21 cellular contexts compared by ENCODE assay signal in the genomic region with DNA sequence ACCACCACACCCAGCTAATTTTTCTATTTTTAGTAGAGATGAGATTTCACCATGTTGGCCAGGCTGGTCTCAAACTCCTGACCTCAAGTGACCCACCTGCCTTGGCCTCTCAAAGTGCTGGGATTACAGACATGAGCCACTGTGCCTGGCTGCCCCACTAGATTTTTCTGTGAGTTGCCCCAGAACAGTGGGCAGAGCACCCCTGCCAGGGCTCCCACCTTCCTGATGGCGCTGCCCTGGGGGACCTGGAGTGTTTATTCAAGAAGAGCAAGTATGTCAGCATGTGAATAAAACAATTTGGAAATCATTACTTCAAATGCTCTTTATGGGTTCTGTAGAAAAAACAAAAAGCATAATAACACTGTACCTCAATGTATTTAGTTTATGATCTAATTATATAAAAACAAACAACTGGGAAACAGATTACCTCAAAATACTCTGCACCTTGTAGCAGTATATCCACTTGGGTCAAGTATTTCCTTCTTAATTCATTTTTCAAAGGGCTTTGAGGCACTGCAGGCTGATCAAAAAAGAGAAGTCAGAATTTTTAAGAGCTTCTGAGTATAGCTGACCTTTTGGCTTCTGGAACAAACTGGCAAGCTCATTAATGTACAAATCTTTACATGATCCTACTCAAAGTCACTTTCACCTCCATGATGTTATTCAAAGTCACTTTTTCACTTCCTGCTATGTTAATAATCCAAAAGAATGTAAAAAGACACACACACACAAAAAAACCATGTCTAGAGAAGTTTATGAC. TPM values are rescaled to one million over a fixed set of nuclear protein-coding genes. Genes with fewer than 3 reads are reported as not detected.
DNase-seq lines count a peak whose midpoint lies in the region; ATAC-seq, FAIRE-seq and TF ChIP-seq lines count a peak whose summit lies in the region.
"Had no signal": no experiment of that assay in that cellular context is flagged by ENCODE, and none has a peak within 500 bp of the region (broad histone marks: within the 10 kb centered on the region; RNA-seq: fewer than 3 reads in every experiment).

No MANE protein-coding gene starts in this region.

- no peak overlapping the region for H3K4me3 Mint-ChIP-seq in activated CD4-positive, alpha-beta T cell treated with anti-CD3 and anti-CD28 coated beads, Interleukin-2, amount 10 ng/mL, durations not matched to agents 24 days and 14 days
- no peak overlapping the region for H3K4me3 Mint-ChIP-seq in activated CD4-positive, alpha-beta T cell treated with anti-CD3 and anti-CD28 coated beads for 36 hours
- no peak overlapping the region for H3K4me3 Mint-ChIP-seq in CD14-positive monocyte
- H3K4me3 Mint-ChIP-seq: CD4-positive, alpha-beta memory T cell; GM23338 had no signal

- H4K20me1 ChIP-seq in GM12878 (ENCODE audit: control insufficient read depth, insufficient read depth): no peaks in the 10 kb centered on the region

- H3K79me2 ChIP-seq in GM12878 (ENCODE audit: control insufficient read depth, insufficient read depth, low read length): peaks cover 6% of the 10 kb centered on the region

- H3K27me3 ChIP-seq in GM12878 (replicated peaks in 1 of 2; ENCODE audit: control insufficient read depth in 2 of 2, insufficient read depth in 2 of 2, low read length in 1 of 2): no peaks in the 10 kb centered on the region
- H3K27me3 ChIP-seq in spleen (replicated peaks in 1 of 7): no peaks in the 10 kb centered on the region
- H3K27me3 ChIP-seq: BE2C had no signal

- no peak for TF ChIP-seq RAD21 in GM12878 (IDR thresholded peaks at IDR 0.05; ENCODE audit: insufficient read depth, low read depth, low read length)

- no peak overlapping the region for H3K27ac ChIP-seq in GM12878 (ENCODE audit: control insufficient read depth, insufficient read depth)
- H3K27ac ChIP-seq in spleen: no peak overlapping the region

- FAIRE-seq in GM12878 (lab: Jason Lieb, UNC): no peak
- FAIRE-seq: HTR-8/SVneo, RCC 7860 had no signal

- H3K4me2 ChIP-seq in GM12878 (ENCODE audit: control insufficient read depth, insufficient read depth): no peak overlapping the region
- H3K4me2 ChIP-seq: GM23338 had no signal

- TF ChIP-seq CTCF in CD14-positive monocyte (IDR thresholded peaks at IDR 0.05) (no peak), GM12878 (IDR thresholded peaks at IDR 0.05 in 2 of 3, conservative IDR thresholded peaks at IDR 0.05 in 1 of 3; ENCODE audit: control insufficient read depth in 2 of 3, extremely low read depth in 1 of 3, insufficient read depth in 1 of 3, low read depth in 3 of 3, low read length in 3 of 3) (no peak), spleen (IDR thresholded peaks at IDR 0.05 in 8 of 11, conservative IDR thresholded peaks at IDR 0.05 in 3 of 11) (no peak)

- TF ChIP-seq EP300 in GM12878 (IDR thresholded peaks at IDR 0.05; ENCODE audit: borderline replicate concordance in 1 of 2, control insufficient read depth in 1 of 2, low read depth in 2 of 2, low read length in 2 of 2): no peak

- intact Hi-C loops in activated CD4-positive, alpha-beta T cell treated with anti-CD3 and anti-CD28 coated beads, Interleukin-2, amount 10 ng/mL, durations not matched to agents 24 days and 14 days (cut with micrococcal nuclease): no loop called here
- intact Hi-C loops in activated CD4-positive, alpha-beta T cell treated with anti-CD3 and anti-CD28 coated beads for 36 hours (cut with DNase I, micrococcal nuclease): no loop called here
- intact Hi-C loops in CD14-positive monocyte (cut with micrococcal nuclease): loop anchor here in 1 of 2 donors (10.0 kb wide), 1 partner anchor 659 kb away; no protein-coding TSS in a partner anchor
- intact Hi-C loops in GM12878 (cut with micrococcal nuclease; ENCODE audit: unreplicated experiment): no loop called here
- intact Hi-C loops in spleen (cut with DNase I; ENCODE audit: low total_unique reads): no loop called here

- CTCF ChIA-PET in activated CD4-positive, alpha-beta T cell treated with anti-CD3 and anti-CD28 coated beads for 36 hours (lab: Charles Lee): interaction anchor here (0.6 kb wide), 1 partner anchor 667 kb away, joined by 3 read pairs; no protein-coding TSS in a partner anchor
- CTCF ChIA-PET in GM12878 (lab: Yijun Ruan, JAX): interaction anchor here (0.7 to 3.7 kb wide), 2 partner anchors 12 to 14 kb away, joined by 3 to 11 read pairs; no protein-coding TSS in a partner anchor

- RAD21 ChIA-PET in GM12878 (lab: Charles Lee; ENCODE audit: unreplicated experiment): no interaction called here

- H3K27me3 Mint-ChIP-seq in activated CD4-positive, alpha-beta T cell treated with anti-CD3 and anti-CD28 coated beads, Interleukin-2, amount 10 ng/mL, durations not matched to agents 24 days and 14 days: no peaks in the 10 kb centered on the region
- H3K27me3 Mint-ChIP-seq in activated CD4-positive, alpha-beta T cell treated with anti-CD3 and anti-CD28 coated beads for 36 hours: no peaks in the 10 kb centered on the region
- H3K27me3 Mint-ChIP-seq in CD14-positive monocyte (ENCODE audit: low read depth in 3 of 3): peaks cover 0 to 1% (median 0%) of the 10 kb centered on the region in 3 donors
- H3K27me3 Mint-ChIP-seq: CD4-positive, alpha-beta memory T cell had no signal

- 94% methylated on average over 1 of the region's 1 CpG for WGBS in GM12878 (ENCODE audit: insufficient coverage, insufficient replicate concordance, low lambda C conversion rate, missing lambda C conversion rate)
- 93 to 100% (median 100%) methylated on average over 1 of the region's 1 CpG for WGBS in spleen, 5 donors

- peaks cover 76% of the 10 kb centered on the region for H3K36me3 Mint-ChIP-seq in activated CD4-positive, alpha-beta T cell treated with anti-CD3 and anti-CD28 coated beads, Interleukin-2, amount 10 ng/mL, durations not matched to agents 24 days and 14 days (ENCODE audit: low read depth)
- H3K36me3 Mint-ChIP-seq in activated CD4-positive, alpha-beta T cell treated with anti-CD3 and anti-CD28 coated beads for 36 hours (ENCODE audit: low read depth): peaks cover 96% of the 10 kb centered on the region
- peaks cover 67 to 99% of the 10 kb centered on the region in 2 donors for H3K36me3 Mint-ChIP-seq in CD14-positive monocyte
- H3K36me3 Mint-ChIP-seq: CD4-positive, alpha-beta memory T cell had no signal

- no peaks in the 10 kb centered on the region for H3K9me3 Mint-ChIP-seq in activated CD4-positive, alpha-beta T cell treated with anti-CD3 and anti-CD28 coated beads, Interleukin-2, amount 10 ng/mL, durations not matched to agents 24 days and 14 days
- H3K9me3 Mint-ChIP-seq in activated CD4-positive, alpha-beta T cell treated with anti-CD3 and anti-CD28 coated beads for 36 hours (ENCODE audit: low read depth): no peaks in the 10 kb centered on the region
- H3K9me3 Mint-ChIP-seq in CD14-positive monocyte: no peaks in the 10 kb centered on the region
- H3K9me3 Mint-ChIP-seq: CD4-positive, alpha-beta memory T cell; GM23338 had no signal

- SMC1A ChIA-PET in GM12878 (lab: Charles Lee; ENCODE audit: uncharacterized antibody, unreplicated experiment): interaction anchor here (0.6 to 1.2 kb wide), 2 partner anchors 12 to 1497 kb away, joined by 3 to 4 read pairs; no protein-coding TSS in a partner anchor

- H3K36me3 ChIP-seq in GM12878 (ENCODE audit: control insufficient read depth in 2 of 2, insufficient read depth in 2 of 2, low read length in 1 of 2) (peaks cover 50 to 55% of the 10 kb centered on the region in 2 experiments), spleen (peaks cover 0 to 98% (median 0%) of the 10 kb centered on the region in 6 donors)

- H3K9ac ChIP-seq in GM12878 (ENCODE audit: control insufficient read depth, insufficient read depth, low read length): no peak overlapping the region

- no peak for ATAC-seq in activated CD4-positive, alpha-beta T cell treated with anti-CD3 and anti-CD28 coated beads for 36 hours
- ATAC-seq in GM12878 (peak; percentile 40; the same call in 2 of the 3 replicates), HG02840 (IDR thresholded peaks at IDR 0.05; ENCODE audit: low FRiP score, unreplicated experiment) (no peak)
- ATAC-seq: GM23338 had no signal

- POLR2A ChIA-PET in activated CD4-positive, alpha-beta T cell treated with anti-CD3 and anti-CD28 coated beads for 36 hours (lab: Charles Lee): interaction anchor here (0.6 kb wide), 2 partner anchors 579 to 1134 kb away, joined by 3 read pairs; no protein-coding TSS in a partner anchor
- POLR2A ChIA-PET in GM12878 (lab: Charles Lee): interaction anchor here (0.5 kb wide), 1 partner anchor 75 kb away, joined by 4 read pairs; no protein-coding TSS in a partner anchor

- peaks cover 51% of the 10 kb centered on the region for H3K4me1 Mint-ChIP-seq in activated CD4-positive, alpha-beta T cell treated with anti-CD3 and anti-CD28 coated beads, Interleukin-2, amount 10 ng/mL, durations not matched to agents 24 days and 14 days
- H3K4me1 Mint-ChIP-seq in activated CD4-positive, alpha-beta T cell treated with anti-CD3 and anti-CD28 coated beads for 36 hours: no peaks in the 10 kb centered on the region
- H3K4me1 Mint-ChIP-seq in CD14-positive monocyte: peaks cover 6% of the 10 kb centered on the region

- no peak for DNase-seq in activated CD4-positive, alpha-beta T cell treated with anti-CD3 and anti-CD28 coated beads, Interleukin-2, amount 10 ng/mL, durations not matched to agents 24 days and 14 days
- no peak for DNase-seq in activated CD4-positive, alpha-beta T cell treated with anti-CD3 and anti-CD28 coated beads for 36 hours
- DNase-seq in CD14-positive monocyte (ENCODE audit: low spot score) (no peak), GM12878 (ENCODE audit: low read depth, low spot score) (no peak), spleen (peak; percentile 8), COLO668 (lab: John Stamatoyannopoulos, UW; ENCODE audit: unreplicated experiment) (no peak), NCI-H69 (lab: John Stamatoyannopoulos, UW) (no peak)
- DNase-seq: BE2C; Calu3; CD4-positive, alpha-beta memory T cell; EL; HCEC 1CT; IMR-90; NCI-H1092 treated with DMSO at 0.1 percent for 48 hours; NCI-H2081 treated with DMSO at 0.1 percent for 48 hours; NCI-H446 treated with DMSO at 0.1 percent for 48 hours; SHP77 had no signal

- H3K4me1 ChIP-seq in GM12878 (ENCODE audit: control insufficient read depth, insufficient read depth, low read length): no peaks in the 10 kb centered on the region
- H3K4me1 ChIP-seq in spleen: no peaks in the 10 kb centered on the region

- TF ChIP-seq POLR2A in GM12878 (IDR thresholded peaks at IDR 0.05; ENCODE audit: low read depth, low read length): no peak
- TF ChIP-seq POLR2A in spleen (IDR thresholded peaks at IDR 0.05): no peak

- in situ Hi-C loops in GM12878 (cut with MboI): no loop called here

- H3K27ac Mint-ChIP-seq in activated CD4-positive, alpha-beta T cell treated with anti-CD3 and anti-CD28 coated beads, Interleukin-2, amount 10 ng/mL, durations not matched to agents 24 days and 14 days: peak overlapping the region; percentile 64
- H3K27ac Mint-ChIP-seq in activated CD4-positive, alpha-beta T cell treated with anti-CD3 and anti-CD28 coated beads for 36 hours: no peak overlapping the region
- H3K27ac Mint-ChIP-seq in CD14-positive monocyte: peak overlapping the region in 5 of 7 donors; percentile 12 to 57 (median 32)
- H3K27ac Mint-ChIP-seq: GM23338 had no signal

- no peak overlapping the region for H3K4me3 ChIP-seq in GM12878
- H3K4me3 ChIP-seq in spleen: no peak overlapping the region
- H3K4me3 ChIP-seq: GM23338 had no signal

- H3K9me3 ChIP-seq in GM12878 (replicated peaks; ENCODE audit: control insufficient read depth, insufficient read depth, low read length) (no peaks in the 10 kb centered on the region), spleen (no peaks in the 10 kb centered on the region)
- H3K9me3 ChIP-seq: BE2C had no signal

- no TSS peak for BruUV-seq in GM12878 (replicated peaks; lab: Mats Ljungman, UMichigan)

- H2AFZ ChIP-seq in GM12878 (ENCODE audit: control insufficient read depth, low read depth, low read length): no peak overlapping the region
- H2AFZ ChIP-seq: GM23338 had no signal

RNA-seq across cellular contexts. Expression of gene HJURP, which starts 8.9 kb away (rescaled TPM):
- 41.5 and 45.6 TPM in 2 replicates for total RNA-seq in activated CD4-positive, alpha-beta T cell treated with anti-CD3 and anti-CD28 coated beads, Interleukin-2, amount 10 ng/mL, durations not matched to agents 24 days and 14 days
- 100 to 1,000 TPM in 1 of 2 experiments, 10 to 100 TPM in 1; 94.6 to 111 TPM for total RNA-seq in activated CD4-positive, alpha-beta T cell treated with anti-CD3 and anti-CD28 coated beads for 36 hours
- not detected for polyA plus RNA-seq in CD14-positive monocyte
- total RNA-seq in GM12878 (2013; cell fraction: nucleolus; rRNA removed): 48.9 and 49.7 TPM in 2 replicates
- 27.0 and 28.9 TPM in 2 replicates for total RNA-seq in GM12878 (2014; rRNA removed)
- 35.3 and 35.4 TPM in 2 replicates for total RNA-seq in GM12878 (2014; rRNA removed; fragmentation: Illumina TruSeq; extraction: Trizol)
- total RNA-seq in GM12878 (2021): 45.6 and 49.6 TPM in 2 replicates
- 15.9 TPM for polyA plus RNA-seq in GM12878 (2011; ENCODE audit: low read depth)
- polyA plus RNA-seq in GM12878 (2011; rRNA removed): 57.4 and 68.9 TPM in 2 replicates
- polyA plus RNA-seq in GM12878 (2011; cell fraction: cytosol; rRNA removed): 54.1 and 63.5 TPM in 2 replicates
- polyA plus RNA-seq in GM12878 (2011; cell fraction: nucleus; rRNA removed): 94.2 and 142 TPM in 2 replicates
- 21.1 and 22.8 TPM in 2 replicates for polyA plus RNA-seq in GM12878 (2012)
- 45.2 and 49.7 TPM in 2 replicates for polyA plus RNA-seq in GM12878 (2014; fragmentation: Illumina TruSeq; extraction: Trizol)
- 10 to 100 TPM; 12.7 to 12.9 TPM for polyA plus RNA-seq in GM12878 (2014; fragmentation: Nextera tagmentation; extraction: Ambion mirVana)
- polyA plus RNA-seq in GM12878 (2014; rRNA removed): 43.6 and 43.7 TPM in 2 replicates
- polyA plus RNA-seq in GM12878 (2016; fragmentation: Nextera tagmentation; extraction: Ambion mirVana): 10 to 100 TPM; 52.4 to 63.1 TPM
- polyA minus RNA-seq in GM12878 (2011; rRNA and poly(A)+ RNA removed): 106 and 138 TPM in 2 replicates
- polyA minus RNA-seq in GM12878 (2011; cell fraction: cytosol; rRNA and poly(A)+ RNA removed): 29.7 and 42.4 TPM in 2 replicates
- polyA minus RNA-seq in GM12878 (2011; cell fraction: nucleus; rRNA and poly(A)+ RNA removed): 25.0 and 25.6 TPM in 2 replicates
- 1 to 10 TPM; 1.4 to 7.4 (median 5.2) TPM for total RNA-seq in spleen
- polyA plus RNA-seq in spleen: 1 to 10 TPM; 2.2 to 5.6 (median 2.9) TPM
- polyA plus RNA-seq: CD4-positive, alpha-beta memory T cell had no signal
